In genomic region chr12:118655588-118655987, GRCh38 we compare ENCODE assay signal across 23 cellular contexts.
DNase-seq lines count a peak whose midpoint lies in the region; ATAC-seq and TF ChIP-seq lines count a peak whose summit lies in the region.
"Had no signal": no experiment of that assay in that cellular context is flagged by ENCODE, and none has a peak within 500 bp of the region (broad histone marks: within the 10 kb centered on the region; RNA-seq: fewer than 3 reads in every experiment).

No MANE protein-coding gene starts in this region.

- no peak overlapping the region for H3K27ac ChIP-seq in liver (ENCODE audit: low read depth in 1 of 2, low read length in 2 of 2)
- H3K27ac ChIP-seq: BLaER1 had no signal

- peaks cover 2% of the 10 kb centered on the region for H3K27me3 Mint-ChIP-seq in activated T-cell treated with anti-CD3 and anti-CD28 coated beads, Interleukin-2, amount 50 U/mL, for 4 hours (ENCODE audit: low read depth)
- H3K27me3 Mint-ChIP-seq: CD4-positive, CD25-positive, alpha-beta regulatory T cell had no signal

- H3K36me3 ChIP-seq in liver (ENCODE audit: control insufficient read depth in 4 of 4, insufficient read depth in 3 of 4, low read depth in 1 of 4, low read length in 3 of 4): no peaks in the 10 kb centered on the region
- H3K36me3 ChIP-seq: BE2C, BLaER1 had no signal

- DNase-seq in left lobe of liver (ENCODE audit: low spot score) (peak; percentile 67), NCI-H69 (lab: John Stamatoyannopoulos, UW) (no peak), NCI-H2029 treated with DMSO at 0.1 percent for 48 hours (lab: John Stamatoyannopoulos, UW) (no peak)
- DNase-seq in activated T-cell treated with anti-CD3 and anti-CD28 coated beads, Interleukin-2, amount 50 U/mL, for 4 hours: no peak
- DNase-seq: 8988T; ACHN; BE2C; C1 segment of cervical spinal cord; CD4-positive, alpha-beta memory T cell; CD4-positive, CD25-positive, alpha-beta regulatory T cell; CD8-positive, alpha-beta memory T cell; COR-L47; DMS 273 treated with DMSO at 0.1 percent for 48 hours; DMS153; DMS53; DMS79; DND-41; EL; GDM1 had no signal

- H3K4me3 ChIP-seq in liver (ENCODE audit: low read depth in 1 of 3, low read length in 3 of 3): no peak overlapping the region
- H3K4me3 ChIP-seq: BLaER1, GM12878 had no signal

- no peak overlapping the region for H3K9ac ChIP-seq in liver (ENCODE audit: low read depth in 1 of 2, low read length in 2 of 2)
- H3K9ac ChIP-seq: BLaER1 had no signal

- H3K27me3 ChIP-seq in liver (ENCODE audit: control insufficient read depth in 4 of 4, insufficient read depth in 4 of 4, low read length in 3 of 4): no peaks in the 10 kb centered on the region
- H3K27me3 ChIP-seq: BE2C, BLaER1 had no signal

- 28% methylated on average over 1 of the region's 1 CpG for WGBS in liver

- no peaks in the 10 kb centered on the region for H3K4me1 Mint-ChIP-seq in activated T-cell treated with anti-CD3 and anti-CD28 coated beads, Interleukin-2, amount 50 U/mL, for 4 hours (ENCODE audit: low read depth)
- H3K4me1 Mint-ChIP-seq: CD14-positive monocyte; CD4-positive, alpha-beta memory T cell; CD4-positive, CD25-positive, alpha-beta regulatory T cell; CD8-positive, alpha-beta memory T cell had no signal

- H3K4me1 ChIP-seq in liver (ENCODE audit: control insufficient read depth in 4 of 4, insufficient read depth in 4 of 4, low read length in 3 of 4): peaks cover 5 to 26% (median 17%) of the 10 kb centered on the region in 4 donors
- H3K4me1 ChIP-seq: BE2C, BLaER1 had no signal

- peaks cover 0 to 2% (median 0%) of the 10 kb centered on the region in 4 donors for H3K9me3 ChIP-seq in liver (ENCODE audit: control insufficient read depth in 4 of 4, low read length in 3 of 4)
- H3K9me3 ChIP-seq: BE2C, BLaER1 had no signal

- no peaks in the 10 kb centered on the region for H3K36me3 Mint-ChIP-seq in activated T-cell treated with anti-CD3 and anti-CD28 coated beads, Interleukin-2, amount 50 U/mL, for 4 hours (ENCODE audit: insufficient read depth)
- H3K36me3 Mint-ChIP-seq: CD14-positive monocyte; CD4-positive, alpha-beta memory T cell; CD4-positive, CD25-positive, alpha-beta regulatory T cell; CD8-positive, alpha-beta memory T cell had no signal

- TF ChIP-seq CTCF in liver (IDR thresholded peaks at IDR 0.05; ENCODE audit: low read depth, low read length, missing input control): no peak

- peak; percentile 95 for ATAC-seq in left lobe of liver
- no peak for ATAC-seq in activated T-cell treated with anti-CD3 and anti-CD28 coated beads, Interleukin-2, amount 50 U/mL, for 4 hours
- ATAC-seq: GM12878 had no signal

- no peak overlapping the region for H3K4me3 Mint-ChIP-seq in activated T-cell treated with anti-CD3 and anti-CD28 coated beads, Interleukin-2, amount 50 U/mL, for 4 hours
- H3K4me3 Mint-ChIP-seq: CD14-positive monocyte; CD4-positive, alpha-beta memory T cell; CD4-positive, CD25-positive, alpha-beta regulatory T cell; CD8-positive, alpha-beta memory T cell had no signal

- H3K9me3 Mint-ChIP-seq in activated T-cell treated with anti-CD3 and anti-CD28 coated beads, Interleukin-2, amount 50 U/mL, for 4 hours: no peaks in the 10 kb centered on the region

- TF ChIP-seq RAD21 in liver (IDR thresholded peaks at IDR 0.05): peak; percentile 39 to 47

TF ChIP-seq in liver, 16 proteins besides CTCF, POLR2A, EP300 and RAD21:
- TF ChIP-seq HNF4A (conservative IDR thresholded peaks at IDR 0.05): peak; percentile 90 to 96
- TF ChIP-seq TAF1 (conservative IDR thresholded peaks at IDR 0.05): no peak
- peak; percentile 76 for TF ChIP-seq NR2F2 (IDR thresholded peaks at IDR 0.05)
- TF ChIP-seq FOXA1 (IDR thresholded peaks at IDR 0.05): no peak
- TF ChIP-seq ATF3 (IDR thresholded peaks at IDR 0.05): no peak
- peak; percentile 62 for TF ChIP-seq SP1 (IDR thresholded peaks at IDR 0.05)
- peak; percentile 58 for TF ChIP-seq MAX (IDR thresholded peaks at IDR 0.05)
- TF ChIP-seq EGR1 (IDR thresholded peaks at IDR 0.05; ENCODE audit: low read depth in 2 of 2): no peak
- TF ChIP-seq REST (IDR thresholded peaks at IDR 0.05): peak; percentile 80
- no peak for TF ChIP-seq GABPA (IDR thresholded peaks at IDR 0.05 in 1 of 2, conservative IDR thresholded peaks at IDR 0.05 in 1 of 2)
- peak; percentile 71 to 86 for TF ChIP-seq RXRA (IDR thresholded peaks at IDR 0.05)
- peak in 1 of 2 donors; percentile 37 for TF ChIP-seq JUND (IDR thresholded peaks at IDR 0.05)
- TF ChIP-seq HNF4G (IDR thresholded peaks at IDR 0.05): peak; percentile 49
- peak; percentile 65 for TF ChIP-seq ZBTB33 (IDR thresholded peaks at IDR 0.05)
- peak; percentile 58 for TF ChIP-seq YY1 (IDR thresholded peaks at IDR 0.05)
- TF ChIP-seq FOXA2 (IDR thresholded peaks at IDR 0.05): no peak
